10 cellular contexts compared by ENCODE assay signal in genomic region chr14:70894868-70895267, GRCh38. TPM values are rescaled to one million over a fixed set of nuclear protein-coding genes. Genes with fewer than 3 reads are reported as not detected.
A peak's percentile ranks its signal among the peaks of the same experiment; 100 is the strongest.
DNase-seq lines count a peak whose midpoint lies in the region; ATAC-seq and TF ChIP-seq lines count a peak whose summit lies in the region.
"Had no signal": no experiment of that assay in that cellular context is flagged by ENCODE, and none has a peak within 500 bp of the region (broad histone marks: within the 10 kb centered on the region; RNA-seq: fewer than 3 reads in every experiment).

No MANE protein-coding gene starts in this region.

- peaks cover 1% of the 10 kb centered on the region for H3K36me3 Mint-ChIP-seq in activated naive CD4-positive, alpha-beta T cell treated with anti-CD3 and anti-CD28 coated beads, Interleukin-2, amount 50 U/mL, for 24 hours
- no peaks in the 10 kb centered on the region for H3K36me3 Mint-ChIP-seq in activated naive CD4-positive, alpha-beta T cell treated with anti-CD3 and anti-CD28 coated beads for 36 hours (ENCODE audit: low read depth)
- peaks cover 10% of the 10 kb centered on the region for H3K36me3 Mint-ChIP-seq in T-helper 1 cell treated with Interleukin-12 subunit alpha and Interleukin-12 subunit beta and Interleukin-4 antibody, amounts not matched to agents 30 μg/mL and 1 μg/mL, for 36 hours (ENCODE audit: low read depth)
- H3K36me3 Mint-ChIP-seq in effector memory CD8-positive, alpha-beta T cell (ENCODE audit: insufficient read depth), result no peaks in the 10 kb centered on the region

- POLR2A ChIA-PET in GM10248 (lab: Yijun Ruan, JAX), result no interaction called here

- no peak for TF ChIP-seq CTCF in GM10248 (IDR thresholded peaks at IDR 0.05; ENCODE audit: control extremely low read depth, extremely low read depth, low read depth, missing control alignments)

- H3K4me1 Mint-ChIP-seq in activated naive CD4-positive, alpha-beta T cell treated with anti-CD3 and anti-CD28 coated beads, Interleukin-2, amount 50 U/mL, for 24 hours, result peaks cover 44% of the 10 kb centered on the region
- peaks cover 40% of the 10 kb centered on the region for H3K4me1 Mint-ChIP-seq in activated naive CD4-positive, alpha-beta T cell treated with anti-CD3 and anti-CD28 coated beads for 36 hours (ENCODE audit: low read depth)
- H3K4me1 Mint-ChIP-seq in T-helper 1 cell treated with Interleukin-12 subunit alpha and Interleukin-12 subunit beta and Interleukin-4 antibody, amounts not matched to agents 30 μg/mL and 1 μg/mL, for 36 hours (ENCODE audit: low read depth), result peaks cover 56% of the 10 kb centered on the region
- peaks cover 13 to 34% of the 10 kb centered on the region in 2 donors for H3K4me1 Mint-ChIP-seq in effector memory CD8-positive, alpha-beta T cell (ENCODE audit: low read depth in 2 of 2)

- H3K4me3 Mint-ChIP-seq in activated naive CD4-positive, alpha-beta T cell treated with anti-CD3 and anti-CD28 coated beads, Interleukin-2, amount 50 U/mL, for 24 hours, result no peak overlapping the region
- H3K4me3 Mint-ChIP-seq in activated naive CD4-positive, alpha-beta T cell treated with anti-CD3 and anti-CD28 coated beads for 36 hours, result no peak overlapping the region
- H3K4me3 Mint-ChIP-seq in T-helper 1 cell treated with Interleukin-12 subunit alpha and Interleukin-12 subunit beta and Interleukin-4 antibody, amounts not matched to agents 30 μg/mL and 1 μg/mL, for 36 hours, result peak overlapping the region; percentile 34
- H3K4me3 Mint-ChIP-seq in effector memory CD8-positive, alpha-beta T cell, result peak overlapping the region in 1 of 2 donors; percentile 64

- H3K27me3 Mint-ChIP-seq in activated naive CD4-positive, alpha-beta T cell treated with anti-CD3 and anti-CD28 coated beads, Interleukin-2, amount 50 U/mL, for 24 hours, result no peaks in the 10 kb centered on the region
- H3K27me3 Mint-ChIP-seq in activated naive CD4-positive, alpha-beta T cell treated with anti-CD3 and anti-CD28 coated beads for 36 hours (ENCODE audit: low read depth), result no peaks in the 10 kb centered on the region
- H3K27me3 Mint-ChIP-seq in T-helper 1 cell treated with Interleukin-12 subunit alpha and Interleukin-12 subunit beta and Interleukin-4 antibody, amounts not matched to agents 30 μg/mL and 1 μg/mL, for 36 hours (ENCODE audit: low read depth), result no peaks in the 10 kb centered on the region
- peaks cover 0 to 5% of the 10 kb centered on the region in 2 donors for H3K27me3 Mint-ChIP-seq in effector memory CD8-positive, alpha-beta T cell

- intact Hi-C loops in activated naive CD4-positive, alpha-beta T cell treated with anti-CD3 and anti-CD28 coated beads for 36 hours (cut with micrococcal nuclease), result loop anchor here (1.0 kb wide), 2 partner anchors 7 to 9 kb away; no protein-coding TSS in a partner anchor

- peak; percentile 66 for ATAC-seq in effector memory CD8-positive, alpha-beta T cell (replicated peaks)
- peak; percentile 60 for ATAC-seq in stimulated activated naive CD8-positive, alpha-beta T cell treated with anti-CD3 and anti-CD28 coated beads, Interleukin-15, Interleukin-2, amounts not matched to agents 100 U/mL and 50 U/mL, for 24 hours
- ATAC-seq: gastrocnemius medialis had no signal

- no peak for DNase-seq in activated naive CD4-positive, alpha-beta T cell treated with anti-CD3 and anti-CD28 coated beads for 36 hours
- DNase-seq in effector memory CD8-positive, alpha-beta T cell, result no peak
- no peak for DNase-seq in stimulated activated naive CD8-positive, alpha-beta T cell treated with anti-CD3 and anti-CD28 coated beads, Interleukin-15, Interleukin-2, amounts not matched to agents 100 U/mL and 50 U/mL, for 24 hours
- DNase-seq in GM10248 (ENCODE audit: extremely low spot score), result no peak
- DNase-seq in germinal center (ENCODE audit: low spot score), result no peak
- DNase-seq in cerebellar cortex (ENCODE audit: low spot score), result no peak
- DNase-seq: gastrocnemius medialis, GDM1 had no signal

- peak overlapping the region; percentile 36 for H3K27ac Mint-ChIP-seq in activated naive CD4-positive, alpha-beta T cell treated with anti-CD3 and anti-CD28 coated beads, Interleukin-2, amount 50 U/mL, for 24 hours
- H3K27ac Mint-ChIP-seq in activated naive CD4-positive, alpha-beta T cell treated with anti-CD3 and anti-CD28 coated beads for 36 hours, result no peak overlapping the region
- H3K27ac Mint-ChIP-seq in T-helper 1 cell treated with Interleukin-12 subunit alpha and Interleukin-12 subunit beta and Interleukin-4 antibody, amounts not matched to agents 30 μg/mL and 1 μg/mL, for 36 hours, result peak overlapping the region; percentile 84
- peak overlapping the region in 1 of 2 donors; percentile 6 for H3K27ac Mint-ChIP-seq in effector memory CD8-positive, alpha-beta T cell

- CTCF ChIA-PET in activated naive CD4-positive, alpha-beta T cell treated with anti-CD3 and anti-CD28 coated beads for 36 hours (lab: Charles Lee), result interaction anchor here (0.6 to 2.2 kb wide), 3 partner anchors 10 to 74 kb away, joined by 4 to 6 read pairs (median 4); partner anchors contain the start of gene PCNX1
- CTCF ChIA-PET in GM10248 (lab: Yijun Ruan, JAX), result interaction anchor here (1.0 to 6.3 kb wide), 3 partner anchors 11 to 77 kb away, joined by 3 to 53 read pairs (median 3); partner anchors contain the start of gene PCNX1

- no peaks in the 10 kb centered on the region for H3K9me3 Mint-ChIP-seq in activated naive CD4-positive, alpha-beta T cell treated with anti-CD3 and anti-CD28 coated beads, Interleukin-2, amount 50 U/mL, for 24 hours
- no peaks in the 10 kb centered on the region for H3K9me3 Mint-ChIP-seq in activated naive CD4-positive, alpha-beta T cell treated with anti-CD3 and anti-CD28 coated beads for 36 hours
- H3K9me3 Mint-ChIP-seq in T-helper 1 cell treated with Interleukin-12 subunit alpha and Interleukin-12 subunit beta and Interleukin-4 antibody, amounts not matched to agents 30 μg/mL and 1 μg/mL, for 36 hours, result peaks cover 9% of the 10 kb centered on the region
- no peaks in the 10 kb centered on the region for H3K9me3 Mint-ChIP-seq in effector memory CD8-positive, alpha-beta T cell

RNA-seq across cellular contexts. Expression of gene PCNX1, which starts 12.4 kb away (rescaled TPM):
- 10 to 100 TPM; 51.9 to 63.1 TPM for total RNA-seq in activated naive CD4-positive, alpha-beta T cell treated with anti-CD3 and anti-CD28 coated beads for 36 hours
